In the genomic region with DNA sequence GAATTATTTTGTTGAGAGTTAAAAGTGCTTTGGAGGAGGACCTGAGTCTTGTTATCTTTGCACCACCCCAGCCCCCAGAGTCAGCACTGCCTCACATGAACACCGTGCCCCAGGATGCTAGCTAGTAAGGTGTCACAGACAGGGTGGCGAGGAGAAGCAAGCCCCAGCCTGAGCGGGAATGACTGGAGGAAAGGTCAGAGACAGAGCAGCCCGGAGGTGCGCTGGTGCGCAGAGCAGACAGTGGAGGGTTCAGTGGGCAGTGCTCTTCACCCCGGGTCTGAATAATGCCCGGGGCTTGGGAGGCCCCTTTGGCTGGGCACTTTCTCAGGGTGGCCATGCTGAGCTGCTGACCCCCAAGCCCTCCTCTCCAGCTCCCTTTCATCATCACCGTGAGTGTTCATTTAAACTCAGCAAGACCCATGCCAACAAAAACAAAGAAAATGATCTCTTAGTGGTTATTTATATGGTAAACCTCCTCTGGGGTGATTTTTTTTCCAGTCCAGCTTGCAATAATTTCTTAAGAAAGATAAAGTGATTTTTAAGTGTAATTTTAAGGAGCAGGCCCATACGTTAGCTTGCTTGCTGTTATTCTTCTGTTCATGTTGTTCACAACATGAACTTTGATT, we compare ENCODE assay signal across 17 cellular contexts.
A peak's percentile ranks its signal among the peaks of the same experiment; 100 is the strongest.
DNase-seq lines count a peak whose midpoint lies in the region; ATAC-seq and TF ChIP-seq lines count a peak whose summit lies in the region.
"Had no signal": no experiment of that assay in that cellular context is flagged by ENCODE, and none has a peak within 500 bp of the region (broad histone marks: within the 10 kb centered on the region; RNA-seq: fewer than 3 reads in every experiment).

No MANE protein-coding gene starts in this region.

- TF ChIP-seq POLR2A in sigmoid colon (IDR thresholded peaks at IDR 0.05), result no peak

- no peak for ATAC-seq in GM19035 (IDR thresholded peaks at IDR 0.05; ENCODE audit: unreplicated experiment)
- ATAC-seq: stimulated activated naive CD8-positive, alpha-beta T cell treated with anti-CD3 and anti-CD28 coated beads, Interleukin-15, amount 100 ng/mL, for 72 hours had no signal

- in situ Hi-C loops in G401 (cut with HindIII; ENCODE audit: low sequenced_read_pairs), result no loop called here

- TF ChIP-seq EP300 in sigmoid colon (IDR thresholded peaks at IDR 0.05), result no peak

- intact Hi-C loops in ascending aorta (cut with DNase I), result no loop called here
- intact Hi-C loops in sigmoid colon (cut with DNase I), result no loop called here

- H3K4me1 ChIP-seq in ascending aorta (peaks cover 20 to 36% of the 10 kb centered on the region in 2 donors), sigmoid colon (peaks cover 0 to 25% (median 17%) of the 10 kb centered on the region in 4 donors)

- 93 to 96% methylated on average over 10 of the region's 10 CpGs for WGBS in sigmoid colon, 2 donors

- peak; percentile 27 for DNase-seq in Daoy (ENCODE audit: low read depth)
- no peak for DNase-seq in ascending aorta (ENCODE audit: low spot score in 2 of 2)
- peak; percentile 49 for DNase-seq in fibroblast of pulmonary artery (ENCODE audit: low read depth)
- DNase-seq in sigmoid colon, result peak; percentile 59
- DNase-seq in islet precursor cell, result no peak
- no peak for DNase-seq in NCI-H146 (lab: John Stamatoyannopoulos, UW)
- no peak for DNase-seq in G401 (ENCODE audit: low spot score)
- DNase-seq: activated CD4-positive, CD25-positive, alpha-beta regulatory T cell treated with anti-CD3 and anti-CD28 coated beads, Interleukin-2, amount 50 U/mL, for 72 hours; activated gamma-delta T cell treated with Interleukin-2 at 50 U/mL for 16 hours; GF-D8; GM23248; NCI-H1436 treated with DMSO at 0.1 percent for 48 hours; SHP77; stimulated activated naive CD8-positive, alpha-beta T cell treated with anti-CD3 and anti-CD28 coated beads, Interleukin-15, amount 100 ng/mL, for 72 hours had no signal

- H3K27ac ChIP-seq in ascending aorta (peak overlapping the region; percentile 10 to 25), sigmoid colon (no peak overlapping the region)
- H3K27ac ChIP-seq: GM23248, prostate gland had no signal

- H3K9me3 ChIP-seq in ascending aorta, result no peaks in the 10 kb centered on the region
- no peaks in the 10 kb centered on the region for H3K9me3 ChIP-seq in sigmoid colon
- H3K9me3 ChIP-seq: prostate gland had no signal

- no peak overlapping the region for H3K4me3 ChIP-seq in ascending aorta
- H3K4me3 ChIP-seq in fibroblast of pulmonary artery (replicated peaks; ENCODE audit: low read depth, low read length), result no peak overlapping the region
- H3K4me3 ChIP-seq in sigmoid colon, result no peak overlapping the region
- H3K4me3 ChIP-seq: dorsolateral prefrontal cortex, GM23248, prostate gland had no signal

- H3K36me3 ChIP-seq in ascending aorta, result no peaks in the 10 kb centered on the region
- no peaks in the 10 kb centered on the region for H3K36me3 ChIP-seq in sigmoid colon
- H3K36me3 ChIP-seq: prostate gland had no signal

- TF ChIP-seq CTCF in ascending aorta (IDR thresholded peaks at IDR 0.05) (no peak), fibroblast of pulmonary artery (IDR thresholded peaks at IDR 0.05; ENCODE audit: low read length, missing control alignments) (no peak), sigmoid colon (IDR thresholded peaks at IDR 0.05) (no peak)

- H3K27me3 ChIP-seq in ascending aorta (no peaks in the 10 kb centered on the region), sigmoid colon (no peaks in the 10 kb centered on the region)
- H3K27me3 ChIP-seq: dorsolateral prefrontal cortex had no signal

Comparison
In these comparisons a context has a peak if more than half of its experiments do, and no peak if none do; other contexts are left out.
1. DNase-seq: peak in Daoy (single experiment), fibroblast of pulmonary artery (single experiment) and sigmoid colon (single experiment); none in ascending aorta (0 of 2), islet precursor cell (single experiment), NCI-H146 (single experiment) and G401 (single experiment).
2. H3K27ac ChIP-seq: peak in ascending aorta (2 of 2); none in sigmoid colon (0 of 4).